Comparison of ENCODE assay signal across 26 cellular contexts in the genomic region with DNA sequence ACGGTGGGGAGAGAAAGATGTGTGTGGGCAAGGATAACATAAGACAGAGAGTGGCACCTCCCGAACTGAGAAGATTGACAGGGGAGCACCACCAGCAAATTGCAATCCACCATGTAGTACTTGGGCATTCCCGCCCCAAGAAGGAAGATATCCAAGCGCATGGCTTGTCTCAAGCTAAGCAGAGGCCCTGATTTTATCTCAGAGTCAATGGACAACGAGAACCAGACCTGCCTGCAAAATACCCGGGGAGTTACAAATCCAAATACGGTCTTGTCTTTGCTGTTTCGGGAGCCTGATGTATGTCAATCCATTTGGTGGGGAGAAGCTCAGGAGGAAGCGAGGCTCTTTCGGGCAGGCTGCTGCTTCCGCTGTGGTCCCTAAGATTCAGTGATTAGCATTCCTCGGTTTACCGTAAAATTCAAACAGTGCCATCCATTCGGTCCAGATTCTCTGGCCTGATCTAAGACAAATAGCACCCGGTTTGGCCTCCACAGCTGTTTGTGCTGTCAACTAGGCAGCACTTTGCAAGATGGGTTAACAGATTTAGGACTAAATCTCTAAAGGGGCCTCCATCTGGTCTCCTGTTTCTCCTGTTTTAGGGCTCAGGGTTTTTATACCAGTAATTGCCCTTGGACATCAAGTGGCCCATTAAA.
"Had no signal": no experiment of that assay in that cellular context is flagged by ENCODE, and none has a peak within 500 bp of the region (broad histone marks: within the 10 kb centered on the region; RNA-seq: fewer than 3 reads in every experiment).

No MANE protein-coding gene starts in this region.

- H3K27ac ChIP-seq: adrenal gland, colonic mucosa, dorsolateral prefrontal cortex, neural progenitor cell, right lobe of liver, tibial artery had no signal

- FAIRE-seq: astrocyte, endothelial cell of umbilical vein, islet of Langerhans, small intestine, urothelium cell line had no signal

- H3K36me3 ChIP-seq: adrenal gland, colonic mucosa, neural progenitor cell, right lobe of liver, tibial artery had no signal

- H2AFZ ChIP-seq: neural progenitor cell had no signal

- DNase-seq: activated CD4-positive, alpha-beta T cell treated with anti-CD3 and anti-CD28 coated beads, Interleukin-2, amount 50 U/mL, for 4 hours; activated CD8-positive, alpha-beta memory T cell treated with anti-CD3 and anti-CD28 coated beads for 24 hours; activated CD8-positive, alpha-beta memory T cell treated with anti-CD3 and anti-CD28 coated beads, Interleukin-2, amount 50 U/mL, for 4 hours; activated T-cell treated with anti-CD3 and anti-CD28 coated beads, Interleukin-2, amount 50 U/mL, for 24 hours; adrenal gland; colonic mucosa; dorsolateral prefrontal cortex; effector memory CD8-positive, alpha-beta T cell; foreskin melanocyte; hippocampal formation; left cardiac atrium; naive thymus-derived CD4-positive, alpha-beta T cell; right lobe of liver; small intestine; stimulated activated CD4-positive, alpha-beta T cell treated with anti-CD3 and anti-CD28 coated beads, Interleukin-2, amount 100 ng/mL, for 24 hours; stimulated activated naive CD8-positive, alpha-beta T cell treated with anti-CD3 and anti-CD28 coated beads, Interleukin-15, amount 100 ng/mL, for 72 hours; T-helper 9 cell; tibial artery had no signal

- H3K9ac ChIP-seq: neural progenitor cell had no signal

- ATAC-seq: activated T-helper 17 cell treated with anti-CD3 and anti-CD28 coated beads, Interleukin-2, amount 50 U/mL, for 72 hours; effector memory CD8-positive, alpha-beta T cell; left cardiac atrium; naive thymus-derived CD4-positive, alpha-beta T cell; right lobe of liver; stimulated activated effector memory CD8-positive, alpha-beta T cell treated with anti-CD3 and anti-CD28 coated beads, Interleukin-12 subunit alpha, Interleukin-12 subunit beta, amount 100 ng/mL, for 72 hours; stimulated activated naive CD8-positive, alpha-beta T cell treated with anti-CD3 and anti-CD28 coated beads, Interleukin-15, amount 100 ng/mL, for 72 hours; WTC11 had no signal

- H3K27me3 ChIP-seq: adrenal gland, colonic mucosa, dorsolateral prefrontal cortex, neural progenitor cell, right lobe of liver had no signal

- H3K4me1 ChIP-seq: adrenal gland, colonic mucosa, tibial artery had no signal

- H3K4me3 ChIP-seq: adrenal gland, colonic mucosa, dorsolateral prefrontal cortex, neural progenitor cell, right lobe of liver, tibial artery had no signal

- H3K4me2 ChIP-seq: neural progenitor cell had no signal

- H3K9me3 ChIP-seq: adrenal gland, colonic mucosa, right lobe of liver, tibial artery had no signal
